In genomic region chr12:1797011-1797901, GRCh38 we compare ENCODE assay signal across 8 cellular contexts. TPM values are rescaled to one million over a fixed set of nuclear protein-coding genes. Genes with fewer than 3 reads are reported as not detected.
A peak's percentile ranks its signal among the peaks of the same experiment; 100 is the strongest.
DNase-seq lines count a peak whose midpoint lies in the region; ATAC-seq, FAIRE-seq and TF ChIP-seq lines count a peak whose summit lies in the region.

No MANE protein-coding gene starts in this region.

- 24% methylated on average over 71 of the region's 71 CpGs for WGBS in thymus

- no peaks in the 10 kb centered on the region for H3K36me3 ChIP-seq in Caco-2 (ENCODE audit: control insufficient read depth, insufficient read depth, low read length)
- no peaks in the 10 kb centered on the region for H3K36me3 ChIP-seq in thymus (ENCODE audit: control insufficient read depth, insufficient read depth)

- intact Hi-C loops in Caco-2 (cut with micrococcal nuclease; ENCODE audit: unreplicated experiment): loop anchor here (2.0 kb wide), 1 partner anchor 238 kb away; no protein-coding TSS in a partner anchor
- intact Hi-C loops in activated CD4-positive, alpha-beta T cell treated with anti-CD3 and anti-CD28 coated beads, Interleukin-2, amount 10 ng/mL, durations not matched to agents 24 days and 14 days (cut with micrococcal nuclease): loop anchor here (5.0 to 10.0 kb wide), 3 partner anchors 208 to 785 kb away; partner anchors contain the start of gene DCP1B
- intact Hi-C loops in natural killer cell (cut with micrococcal nuclease): loop anchor here (5.0 kb wide), 1 partner anchor 495 kb away; no protein-coding TSS in a partner anchor

- TF ChIP-seq CTCF in Caco-2 (IDR thresholded peaks at IDR 0.05; ENCODE audit: insufficient read depth in 1 of 2, low read depth in 1 of 2, low read length in 1 of 2, severe bottlenecking in 1 of 2, unreplicated experiment in 1 of 2) (no peak), natural killer cell (IDR thresholded peaks at IDR 0.05) (no peak)

- H3K27me3 ChIP-seq in Caco-2 (replicated peaks; ENCODE audit: control insufficient read depth, insufficient read depth, low read length) (no peaks in the 10 kb centered on the region), thymus (ENCODE audit: control insufficient read depth, insufficient read depth) (no peaks in the 10 kb centered on the region)

- H3K27me3 Mint-ChIP-seq in Caco-2 (ENCODE audit: insufficient read depth, unreplicated experiment) (no peaks in the 10 kb centered on the region), natural killer cell (ENCODE audit: low read depth in 2 of 2) (no peaks in the 10 kb centered on the region)
- H3K27me3 Mint-ChIP-seq in activated CD4-positive, alpha-beta T cell treated with anti-CD3 and anti-CD28 coated beads, Interleukin-2, amount 10 ng/mL, durations not matched to agents 24 days and 14 days: no peaks in the 10 kb centered on the region

- H3K27ac ChIP-seq in thymus (ENCODE audit: low read depth): peak overlapping the region; percentile 85

- H3K4me3 ChIP-seq in Caco-2 (ENCODE audit: low read depth, low read length) (peak overlapping the region; percentile 40), thymus (ENCODE audit: low read length) (peak overlapping the region; percentile 81)

- H3K4me1 ChIP-seq in Caco-2 (peaks cover 8% of the 10 kb centered on the region; the same call in 1 of the 2 replicates), thymus (ENCODE audit: control insufficient read depth, insufficient read depth, low read length) (peaks cover 4% of the 10 kb centered on the region)

- ATAC-seq in HG02970 (IDR thresholded peaks at IDR 0.05; ENCODE audit: low FRiP score, unreplicated experiment) (peak; percentile 7), natural killer cell (peak in 1 of 3 donors; percentile 13)

- H3K4me1 Mint-ChIP-seq in Caco-2 (ENCODE audit: low read depth, unreplicated experiment) (peaks cover 9% of the 10 kb centered on the region), natural killer cell (peaks cover 7 to 16% of the 10 kb centered on the region in 2 donors)
- H3K4me1 Mint-ChIP-seq in activated CD4-positive, alpha-beta T cell treated with anti-CD3 and anti-CD28 coated beads, Interleukin-2, amount 10 ng/mL, durations not matched to agents 24 days and 14 days: peaks cover 5% of the 10 kb centered on the region

- H3K9me3 Mint-ChIP-seq in Caco-2 (ENCODE audit: unreplicated experiment) (no peaks in the 10 kb centered on the region), natural killer cell (no peaks in the 10 kb centered on the region)
- no peaks in the 10 kb centered on the region for H3K9me3 Mint-ChIP-seq in activated CD4-positive, alpha-beta T cell treated with anti-CD3 and anti-CD28 coated beads, Interleukin-2, amount 10 ng/mL, durations not matched to agents 24 days and 14 days

- H3K36me3 Mint-ChIP-seq in Caco-2 (ENCODE audit: insufficient read depth, unreplicated experiment) (peaks cover 18% of the 10 kb centered on the region), natural killer cell (no peaks in the 10 kb centered on the region)
- no peaks in the 10 kb centered on the region for H3K36me3 Mint-ChIP-seq in activated CD4-positive, alpha-beta T cell treated with anti-CD3 and anti-CD28 coated beads, Interleukin-2, amount 10 ng/mL, durations not matched to agents 24 days and 14 days (ENCODE audit: low read depth)

- CTCF ChIA-PET in Caco-2 (lab: Charles Lee): interaction anchor here (1.4 to 3.6 kb wide), 3 partner anchors 142 to 163 kb away, joined by 4 to 45 read pairs (median 14); no protein-coding TSS in a partner anchor

- H3K9me3 ChIP-seq in Caco-2 (no peaks in the 10 kb centered on the region), thymus (ENCODE audit: control insufficient read depth) (no peaks in the 10 kb centered on the region)

- DNase-seq in Caco-2: peak in 1 of 2 experiments; percentile 38
- DNase-seq in activated CD4-positive, alpha-beta T cell treated with anti-CD3 and anti-CD28 coated beads, Interleukin-2, amount 10 ng/mL, durations not matched to agents 24 days and 14 days: peak; percentile 87
- peak; percentile 47 for DNase-seq in effector CD4-positive, alpha-beta T cell
- DNase-seq in natural killer cell: no peak
- no peak for DNase-seq in NCI-H1105 treated with DMSO at 0.1 percent for 48 hours (lab: John Stamatoyannopoulos, UW)
- DNase-seq in urothelium cell line (ENCODE audit: low spot score): no peak

- no peak for FAIRE-seq in urothelium cell line (lab: Jason Lieb, UNC)

- BruUV-seq in Caco-2 (replicated peaks; lab: Mats Ljungman, UMichigan): no TSS peak

- H3K27ac Mint-ChIP-seq in Caco-2 (ENCODE audit: unreplicated experiment) (no peak overlapping the region), natural killer cell (peak overlapping the region; percentile 72 to 83)
- H3K27ac Mint-ChIP-seq in activated CD4-positive, alpha-beta T cell treated with anti-CD3 and anti-CD28 coated beads, Interleukin-2, amount 10 ng/mL, durations not matched to agents 24 days and 14 days: peak overlapping the region; percentile 89

- POLR2A ChIA-PET in Caco-2 (lab: Charles Lee): no interaction called here

- H3K4me3 Mint-ChIP-seq in Caco-2 (ENCODE audit: unreplicated experiment): peak overlapping the region; percentile 82
- H3K4me3 Mint-ChIP-seq in activated CD4-positive, alpha-beta T cell treated with anti-CD3 and anti-CD28 coated beads, Interleukin-2, amount 10 ng/mL, durations not matched to agents 24 days and 14 days: peak overlapping the region; percentile 86
- H3K4me3 Mint-ChIP-seq in natural killer cell: peak overlapping the region; percentile 90

RNA-seq across cellular contexts. Expression of gene LRTM2, which starts 23.1 kb away (rescaled TPM):
- total RNA-seq in Caco-2 (2022): 0.51 TPM in 1 of 2 replicates, not detected in the other
- total RNA-seq in activated CD4-positive, alpha-beta T cell treated with anti-CD3 and anti-CD28 coated beads, Interleukin-2, amount 10 ng/mL, durations not matched to agents 24 days and 14 days: 0.05 and 0.16 TPM in 2 replicates
- total RNA-seq in natural killer cell: not detected
- polyA plus RNA-seq in thymus: 0.11 TPM

Comparison
In these comparisons a context has a peak if more than half of its experiments do, and no peak if none do; other contexts are left out.
1. DNase-seq: peak in activated CD4-positive, alpha-beta T cell treated with anti-CD3 and anti-CD28 coated beads, Interleukin-2, amount 10 ng/mL, durations not matched to agents 24 days and 14 days (single experiment) and effector CD4-positive, alpha-beta T cell (single experiment); none in natural killer cell (single experiment), NCI-H1105 treated with DMSO at 0.1 percent for 48 hours (single experiment) and urothelium cell line (single experiment).
2. Peak in every context shown above with its lines, with median percentiles within 50 percentile points of each other: H3K4me3 Mint-ChIP-seq.